ENCODE assay signal across 16 cellular contexts in the genomic region with DNA sequence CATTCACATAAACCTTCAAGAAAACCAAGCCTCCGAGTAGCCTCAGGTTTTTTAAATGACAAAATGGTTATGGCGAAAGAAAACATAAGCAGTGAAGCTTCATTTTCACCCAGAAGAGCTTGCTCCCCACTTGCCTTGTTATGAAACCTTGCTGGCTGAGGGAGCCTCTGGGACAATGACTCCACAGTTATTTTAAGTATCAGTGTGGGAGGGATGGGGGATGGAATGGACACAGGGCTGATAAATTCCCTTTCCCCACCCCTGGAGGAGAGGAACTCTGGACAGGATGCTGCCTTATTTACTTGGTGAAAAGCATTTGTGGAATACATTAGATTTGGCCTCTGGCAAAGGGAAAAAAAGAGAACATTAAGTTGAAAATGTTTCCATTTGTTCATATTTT.
DNase-seq lines count a peak whose midpoint lies in the region; ATAC-seq and TF ChIP-seq lines count a peak whose summit lies in the region.
"Had no signal": no experiment of that assay in that cellular context is flagged by ENCODE, and none has a peak within 500 bp of the region (broad histone marks: within the 10 kb centered on the region; RNA-seq: fewer than 3 reads in every experiment).

No MANE protein-coding gene starts in this region.

- H3K27ac Mint-ChIP-seq in osteocyte (ENCODE audit: unreplicated experiment): peak overlapping the region; percentile 61
- H3K27ac Mint-ChIP-seq: activated naive CD4-positive, alpha-beta T cell treated with anti-CD3 and anti-CD28 coated beads, Interleukin-2, amount 10 ng/mL, durations not matched to agents 7 days and 5 days; HFFc6 had no signal

- H3K9me3 Mint-ChIP-seq in osteocyte (ENCODE audit: unreplicated experiment): peaks cover 6% of the 10 kb centered on the region
- H3K9me3 Mint-ChIP-seq: activated naive CD4-positive, alpha-beta T cell treated with anti-CD3 and anti-CD28 coated beads, Interleukin-2, amount 10 ng/mL, durations not matched to agents 7 days and 5 days had no signal

- H3K4me1 ChIP-seq in adipocyte (ENCODE audit: control insufficient read depth, insufficient read depth, low read length): peaks cover 20% of the 10 kb centered on the region
- H3K4me1 ChIP-seq: uterus had no signal

- ATAC-seq in left cardiac atrium: peak; percentile 84 to 95
- ATAC-seq in HG02588 (IDR thresholded peaks at IDR 0.05; ENCODE audit: unreplicated experiment): no peak

- peaks cover 11% of the 10 kb centered on the region for H3K4me1 Mint-ChIP-seq in osteocyte (ENCODE audit: unreplicated experiment)
- H3K4me1 Mint-ChIP-seq: activated naive CD4-positive, alpha-beta T cell treated with anti-CD3 and anti-CD28 coated beads, Interleukin-2, amount 10 ng/mL, durations not matched to agents 7 days and 5 days had no signal

- H3K9ac ChIP-seq in adipocyte (ENCODE audit: low read length): peak overlapping the region; percentile 55

- H3K27me3 ChIP-seq in adipocyte (replicated peaks; ENCODE audit: control insufficient read depth, insufficient read depth, low read length): no peaks in the 10 kb centered on the region
- no peaks in the 10 kb centered on the region for H3K27me3 ChIP-seq in MG63
- H3K27me3 ChIP-seq: uterus had no signal

- H3K4me3 ChIP-seq in adipocyte (ENCODE audit: low read length) (peak overlapping the region; percentile 21), MG63 (no peak overlapping the region)
- H3K4me3 ChIP-seq: coronary artery, uterus had no signal

- DNase-seq in Ammon's horn (ENCODE audit: low spot score) (peak; percentile 9), adipocyte (ENCODE audit: low read depth) (no peak), left cardiac atrium (no peak), osteocyte (ENCODE audit: extremely low spot score, unreplicated experiment) (no peak), NCI-H2029 (lab: John Stamatoyannopoulos, UW) (no peak), MG63 (no peak), NCI-H446 treated with DMSO at 0.1 percent for 48 hours (lab: John Stamatoyannopoulos, UW) (no peak)
- DNase-seq: activated naive CD4-positive, alpha-beta T cell treated with anti-CD3 and anti-CD28 coated beads, Interleukin-2, amount 10 ng/mL, durations not matched to agents 7 days and 5 days; HFFc6; NCI-H1048; NCI-H82; nucleus accumbens; SIG-M5 had no signal

- H3K27me3 Mint-ChIP-seq in osteocyte (ENCODE audit: unreplicated experiment): no peaks in the 10 kb centered on the region
- H3K27me3 Mint-ChIP-seq: activated naive CD4-positive, alpha-beta T cell treated with anti-CD3 and anti-CD28 coated beads, Interleukin-2, amount 10 ng/mL, durations not matched to agents 7 days and 5 days had no signal

- intact Hi-C loops in left cardiac atrium (cut with DNase I): no loop called here

- H3K4me3 Mint-ChIP-seq in osteocyte (ENCODE audit: unreplicated experiment): no peak overlapping the region
- H3K4me3 Mint-ChIP-seq: activated naive CD4-positive, alpha-beta T cell treated with anti-CD3 and anti-CD28 coated beads, Interleukin-2, amount 10 ng/mL, durations not matched to agents 7 days and 5 days; HFFc6 had no signal

- TF ChIP-seq CTCF in osteocyte (IDR thresholded peaks at IDR 0.05): no peak

- H3K36me3 ChIP-seq in adipocyte (ENCODE audit: control insufficient read depth, insufficient read depth, low read length, severe bottlenecking): no peaks in the 10 kb centered on the region
- H3K36me3 ChIP-seq in MG63: no peaks in the 10 kb centered on the region
- H3K36me3 ChIP-seq: uterus had no signal

- H3K36me3 Mint-ChIP-seq in osteocyte (ENCODE audit: unreplicated experiment): no peaks in the 10 kb centered on the region
- H3K36me3 Mint-ChIP-seq: activated naive CD4-positive, alpha-beta T cell treated with anti-CD3 and anti-CD28 coated beads, Interleukin-2, amount 10 ng/mL, durations not matched to agents 7 days and 5 days had no signal

- H3K9me3 ChIP-seq in adipocyte (ENCODE audit: control insufficient read depth, low read length) (no peaks in the 10 kb centered on the region), MG63 (no peaks in the 10 kb centered on the region)
- H3K9me3 ChIP-seq: uterus had no signal
